In the genomic region with DNA sequence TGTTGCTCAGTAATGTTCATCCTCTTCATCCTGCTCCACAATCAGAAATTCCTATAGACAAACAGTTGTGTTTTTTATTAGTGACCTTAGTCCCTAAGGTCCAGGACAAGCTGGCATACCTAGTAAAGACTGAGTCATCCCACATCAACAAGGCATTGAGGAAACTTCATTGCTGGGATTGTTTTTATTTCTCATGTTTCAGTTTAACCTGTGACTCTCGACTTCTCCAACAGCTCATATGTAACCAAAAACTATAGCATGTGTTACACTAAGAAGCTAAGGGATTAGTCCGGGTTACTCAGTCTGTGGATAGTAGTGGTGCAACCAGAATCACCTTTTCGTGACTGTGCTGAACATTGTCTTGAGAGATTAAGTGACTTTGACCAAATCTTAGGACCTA, we compare ENCODE assay signal across 30 cellular contexts.
DNase-seq lines count a peak whose midpoint lies in the region; ATAC-seq, FAIRE-seq and TF ChIP-seq lines count a peak whose summit lies in the region.
"Had no signal": no experiment of that assay in that cellular context is flagged by ENCODE, and none has a peak within 500 bp of the region (broad histone marks: within the 10 kb centered on the region; RNA-seq: fewer than 3 reads in every experiment).

No MANE protein-coding gene starts in this region.

- H3K4me3 ChIP-seq in bronchial epithelial cell (ENCODE audit: low read depth, low read length), result no peak overlapping the region
- H3K4me3 ChIP-seq: gastrocnemius medialis, thoracic aorta, uterus had no signal

- no peak overlapping the region for H3K27ac ChIP-seq in substantia nigra (ENCODE audit: low read depth, low read length, poor library complexity, severe bottlenecking)
- H3K27ac ChIP-seq: gastrocnemius medialis, thoracic aorta, uterus had no signal

- no peak for TF ChIP-seq CTCF in bronchial epithelial cell (IDR thresholded peaks at IDR 0.05; ENCODE audit: insufficient read depth, low read length, severe bottlenecking)

- DNase-seq in H54 (ENCODE audit: insufficient read length, low spot score) (no peak), NCI-H524 treated with DMSO at 0.1 percent for 48 hours (lab: John Stamatoyannopoulos, UW) (peak; percentile 69), bronchial epithelial cell (ENCODE audit: low read depth) (peak; percentile 73), left kidney (ENCODE audit: low read depth, low spot score) (peak; percentile 6), NCI-H187 (lab: John Stamatoyannopoulos, UW) (no peak), AG08395 (ENCODE audit: low spot score) (no peak), substantia nigra (lab: John Stamatoyannopoulos, UW) (no peak)
- DNase-seq: anterior cingulate cortex; C1 segment of cervical spinal cord; Calu3; erythroblast; gastrocnemius medialis; KBM-7; MV-4-11; NCI-H187 treated with DMSO at 0.1 percent for 48 hours; NCI-H2227 treated with DMSO at 0.1 percent for 48 hours; NCI-H748 treated with DMSO at 0.1 percent for 48 hours; OCI-M1; right cardiac atrium; SIG-M5; stimulated activated naive CD4-positive, alpha-beta T cell treated with Interleukin-2 at 50 U/mL for 16 hours; SW 1271; T1000; uterus had no signal

- no peaks in the 10 kb centered on the region for H3K36me3 ChIP-seq in bronchial epithelial cell (ENCODE audit: control insufficient read depth, insufficient read depth, low read length)
- H3K36me3 ChIP-seq: gastrocnemius medialis, thoracic aorta, uterus had no signal

- H3K27me3 ChIP-seq in bronchial epithelial cell (ENCODE audit: control insufficient read depth, insufficient read depth, low read length), result no peaks in the 10 kb centered on the region
- H3K27me3 ChIP-seq: gastrocnemius medialis, uterus had no signal

- TF ChIP-seq POLR2A in H54 (IDR thresholded peaks at IDR 0.05; ENCODE audit: low read depth, low read length), result no peak

- FAIRE-seq in H54 (lab: Jason Lieb, UNC) (peak; percentile 41), bronchial epithelial cell (lab: Jason Lieb, UNC) (peak; percentile 32)
- FAIRE-seq: GM12892, islet of Langerhans had no signal

- ATAC-seq in HG03521 (IDR thresholded peaks at IDR 0.05; ENCODE audit: unreplicated experiment), result no peak
- ATAC-seq: natural killer cell treated with Interleukin-12 subunit alpha and Interleukin-12 subunit beta and Interleukin-15 and Interleukin-18, amount 100 ng/mL, for 72 hours; right cardiac atrium; WTC11 had no signal

Comparison
In these comparisons a context has a peak if more than half of its experiments do, and no peak if none do; other contexts are left out.
1. DNase-seq: peak in NCI-H524 treated with DMSO at 0.1 percent for 48 hours (single experiment), bronchial epithelial cell (single experiment) and left kidney (single experiment); none in H54 (single experiment), NCI-H187 (0 of 2), AG08395 (single experiment) and substantia nigra (0 of 49).